ENCODE assay signal across 8 cellular contexts in genomic region chr19:17999685-18000479, GRCh38. TPM values are rescaled to one million over a fixed set of nuclear protein-coding genes. Genes with fewer than 3 reads are reported as not detected.
DNase-seq lines count a peak whose midpoint lies in the region; ATAC-seq, FAIRE-seq and TF ChIP-seq lines count a peak whose summit lies in the region.

No MANE protein-coding gene starts in this region.

- FAIRE-seq in small intestine (lab: Jason Lieb, UNC): no peak

- ATAC-seq in GM18502 (IDR thresholded peaks at IDR 0.05; ENCODE audit: poor library complexity, unreplicated experiment): no peak

- WGBS in GM23248 (ENCODE audit: low coverage in 1 of 2, low lambda C conversion rate in 2 of 2, missing lambda C conversion rate in 2 of 2), 2 experiments: 85 to 86% methylated on average over 19 to 21 of the region's 21 CpGs
- 48 to 75% (median 54%) methylated on average over 21 of the region's 21 CpGs for WGBS in small intestine, 3 donors

- H3K9me3 ChIP-seq in GM23248 (ENCODE audit: low read depth) (no peaks in the 10 kb centered on the region), SU-DHL-6 (ENCODE audit: insufficient read depth, low read length) (no peaks in the 10 kb centered on the region), small intestine (ENCODE audit: control insufficient read depth, low read depth) (no peaks in the 10 kb centered on the region)

- H3K79me2 ChIP-seq in GM23248 (ENCODE audit: insufficient read depth) (peaks cover 21% of the 10 kb centered on the region), SU-DHL-6 (ENCODE audit: insufficient read depth, low read length) (peaks cover 18% of the 10 kb centered on the region)

- H3K36me3 ChIP-seq in GM23248 (ENCODE audit: low read depth): no peaks in the 10 kb centered on the region
- H3K36me3 ChIP-seq in SU-DHL-6 (ENCODE audit: low read length): no peaks in the 10 kb centered on the region
- H3K36me3 ChIP-seq in small intestine (ENCODE audit: control insufficient read depth in 2 of 2, insufficient read depth in 2 of 2, low read length in 2 of 2): no peaks in the 10 kb centered on the region

- H3K9me2 ChIP-seq in GM23248 (ENCODE audit: insufficient read depth) (no peaks in the 10 kb centered on the region), SU-DHL-6 (replicated peaks; ENCODE audit: insufficient read depth, low read length) (no peaks in the 10 kb centered on the region)

- in situ Hi-C loops in GM23248 (cut with MboI): loop anchor here (10.0 kb wide), 2 partner anchors 55 kb away; no protein-coding TSS in a partner anchor

- H2AFZ ChIP-seq in GM23248 (peak overlapping the region; percentile 79), SU-DHL-6 (ENCODE audit: low read depth, low read length, severe bottlenecking) (no peak overlapping the region)

- H3F3A ChIP-seq in GM23248 (ENCODE audit: insufficient read depth): 0 out of 2 replicates have a peak, but pooled peaks cover 4% of the 10 kb centered on the region
- peaks cover 7% of the 10 kb centered on the region for H3F3A ChIP-seq in SU-DHL-6 (ENCODE audit: insufficient read depth)

- peak overlapping the region; percentile 88 for H3K9ac ChIP-seq in GM23248
- H3K9ac ChIP-seq in SU-DHL-6 (ENCODE audit: low read length): peak overlapping the region; percentile 75; the same call in 1 of the 2 replicates

- no peaks in the 10 kb centered on the region for H4K20me1 ChIP-seq in GM23248 (ENCODE audit: insufficient read depth)
- H4K20me1 ChIP-seq in SU-DHL-6 (ENCODE audit: low read depth, low read length): no peaks in the 10 kb centered on the region

- peaks cover 9% of the 10 kb centered on the region; the same call in 1 of the 2 replicates for H3K4me1 ChIP-seq in GM23248 (ENCODE audit: insufficient read depth)
- H3K4me1 ChIP-seq in small intestine (ENCODE audit: control insufficient read depth in 2 of 2, insufficient read depth in 1 of 2, low read depth in 1 of 2, low read length in 1 of 2): no peaks in the 10 kb centered on the region

- TF ChIP-seq CTCF in SU-DHL-6 (IDR thresholded peaks at IDR 0.05; ENCODE audit: insufficient read depth, low read length, poor library complexity, severe bottlenecking): no peak

- H3K27ac ChIP-seq in GM23248 (peak overlapping the region; percentile 75), SU-DHL-6 (ENCODE audit: low read depth, low read length) (peak overlapping the region; percentile 87), epithelial cell of prostate (peak overlapping the region; percentile 50), small intestine (ENCODE audit: low read depth in 1 of 2, low read length in 1 of 2) (peak overlapping the region; percentile 14 to 94)

- DNase-seq in GM23248 (no peak), epithelial cell of prostate (ENCODE audit: low read depth, low spot score) (no peak), small intestine (no peak), DMS153 treated with DMSO at 0.1 percent for 48 hours (lab: John Stamatoyannopoulos, UW; ENCODE audit: unreplicated experiment) (no peak), AG20443 (ENCODE audit: low spot score) (no peak), globus pallidus (ENCODE audit: low spot score) (no peak)

- H3K27me3 ChIP-seq in GM23248 (replicated peaks; ENCODE audit: insufficient read depth) (no peaks in the 10 kb centered on the region), SU-DHL-6 (ENCODE audit: low read length) (no peaks in the 10 kb centered on the region), small intestine (ENCODE audit: control insufficient read depth in 2 of 2, insufficient read depth in 2 of 2, low read length in 2 of 2) (no peaks in the 10 kb centered on the region)

- H3K4me3 ChIP-seq in GM23248 (peak overlapping the region; percentile 90), SU-DHL-6 (ENCODE audit: insufficient read depth, low read length, poor library complexity, severe bottlenecking) (peak overlapping the region; percentile 63), small intestine (ENCODE audit: low read depth in 1 of 2, low read length in 2 of 2) (no peak overlapping the region)

- H3K4me2 ChIP-seq in GM23248 (ENCODE audit: unreplicated experiment) (peak overlapping the region; percentile 25), SU-DHL-6 (ENCODE audit: low read depth, low read length, poor library complexity, severe bottlenecking) (peak overlapping the region; percentile 73)

RNA-seq across cellular contexts. Expression of gene ARRDC2, which starts 8.1 kb away (rescaled TPM):
- 15.9 and 19.7 TPM in 2 replicates for total RNA-seq in GM23248 (2014; rRNA removed; shearing (Covaris generic))
- polyA plus RNA-seq in GM23248 (2016; fragmentation: Nextera tagmentation; extraction: Ambion mirVana) (5.4 and 5.7 TPM in 2 replicates), small intestine (10 to 100 TPM; 25.8 to 31.5 (median 31.1) TPM)

RNA-seq across cellular contexts. Expression of gene KCNN1, which starts 33.0 kb away (rescaled TPM):
- total RNA-seq in GM23248 (2014; rRNA removed; shearing (Covaris generic)): not detected in 2 replicates
- polyA plus RNA-seq in GM23248 (2016; fragmentation: Nextera tagmentation; extraction: Ambion mirVana) (not detected in 2 replicates), small intestine (under 1 TPM in 1 of 3 donors, not detected in 2; 0.24 TPM)

Comparison
In these comparisons a context has a peak if more than half of its experiments do, and no peak if none do; other contexts are left out.
1. H3K4me3 ChIP-seq: peak in GM23248 (single experiment) and SU-DHL-6 (single experiment); none in small intestine (0 of 2).
2. Peak in every context shown above with its lines, with median percentiles within 50 percentile points of each other: H3K27ac ChIP-seq.